9 cellular contexts compared by ENCODE assay signal in the genomic region with DNA sequence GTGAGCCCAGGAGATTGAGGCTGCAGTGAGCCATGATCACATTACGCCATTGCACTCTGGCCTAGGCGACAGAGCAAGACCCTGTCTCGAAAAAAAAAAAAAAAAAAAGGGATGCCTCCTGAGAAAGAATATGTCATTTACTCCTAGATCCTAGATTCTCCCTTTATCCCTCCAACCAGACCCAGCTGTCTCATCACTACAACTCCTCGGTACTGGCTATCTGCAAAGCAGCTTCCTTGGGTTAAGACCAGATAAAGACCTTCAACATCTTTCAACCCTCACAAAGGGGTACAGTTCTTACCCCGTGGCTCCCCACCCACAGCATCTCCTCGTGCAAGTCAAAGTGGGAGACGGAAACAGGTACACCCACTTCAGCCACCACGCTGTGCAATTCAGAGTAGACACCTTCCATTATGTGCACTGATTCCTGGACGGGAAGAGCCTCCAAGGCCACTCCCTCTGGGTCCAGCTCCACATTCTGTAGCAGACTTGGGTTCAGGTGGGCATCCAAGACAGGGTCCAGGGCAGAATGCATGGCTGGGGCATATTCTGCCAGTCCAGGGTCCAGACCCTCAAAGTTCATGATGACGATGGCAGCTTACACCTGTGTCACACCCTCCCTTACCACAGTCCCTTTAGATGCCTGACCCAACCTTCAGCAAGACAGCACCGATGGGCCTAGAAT. TPM values are rescaled to one million over a fixed set of nuclear protein-coding genes. Genes with fewer than 3 reads are reported as not detected.
DNase-seq lines count a peak whose midpoint lies in the region; ATAC-seq and TF ChIP-seq lines count a peak whose summit lies in the region.
"Had no signal": no experiment of that assay in that cellular context is flagged by ENCODE, and none has a peak within 500 bp of the region (broad histone marks: within the 10 kb centered on the region; RNA-seq: fewer than 3 reads in every experiment).

No MANE protein-coding gene starts in this region.

- H3K4me1 Mint-ChIP-seq in activated T-cell treated with anti-CD3 and anti-CD28 coated beads, Interleukin-2, amount 50 U/mL, for 72 hours (ENCODE audit: low read depth) = peaks cover 42% of the 10 kb centered on the region

- ATAC-seq in activated T-cell treated with anti-CD3 and anti-CD28 coated beads, Interleukin-2, amount 50 U/mL, for 72 hours (replicated peaks in 1 of 2) = no peak
- no peak for ATAC-seq in lower lobe of right lung

- H3K9me3 ChIP-seq in lower lobe of right lung = no peaks in the 10 kb centered on the region
- no peaks in the 10 kb centered on the region for H3K9me3 ChIP-seq in transverse colon

- H3K27me3 ChIP-seq in lower lobe of right lung (ENCODE audit: low read depth) = no peaks in the 10 kb centered on the region
- H3K27me3 ChIP-seq in transverse colon = no peaks in the 10 kb centered on the region

- no peak for TF ChIP-seq POLR2A in transverse colon (IDR thresholded peaks at IDR 0.05)
- no peak for TF ChIP-seq POLR2A in lower leg skin (IDR thresholded peaks at IDR 0.05)

- H3K4me1 ChIP-seq in lower lobe of right lung = peaks cover 20% of the 10 kb centered on the region
- H3K4me1 ChIP-seq in transverse colon = peaks cover 0 to 11% (median 3%) of the 10 kb centered on the region in 4 donors

- H3K27me3 Mint-ChIP-seq in activated T-cell treated with anti-CD3 and anti-CD28 coated beads, Interleukin-2, amount 50 U/mL, for 72 hours (ENCODE audit: low read depth) = no peaks in the 10 kb centered on the region

- H3K4me3 ChIP-seq in astrocyte of the spinal cord (ENCODE audit: low read depth, low read length) (peak overlapping the region; percentile 73), lower lobe of right lung (peak overlapping the region; percentile 68), transverse colon (peak overlapping the region in 2 of 4 donors; percentile 45 to 73), lower leg skin (ENCODE audit: low read depth, poor library complexity, severe bottlenecking) (no peak overlapping the region)

- H3K27ac ChIP-seq in lower lobe of right lung = peak overlapping the region; percentile 94
- H3K27ac ChIP-seq in transverse colon = peak overlapping the region; percentile 88 to 96 (median 94)

- in situ Hi-C loops in astrocyte of the spinal cord (cut with HindIII; ENCODE audit: low sequenced_read_pairs) = no loop called here
- in situ Hi-C loops in transverse colon (cut with MboI; ENCODE audit: low pct_ligation_motif_present in 1 of 4, low pct_unique_long_range_greater_than_20kb in 1 of 4, low sequenced_read_pairs in 3 of 4) = loop anchor here in 1 of 4 donors (25.0 kb wide), 1 partner anchor 130 kb away; the partner anchor contains the start of genes MIP and SPRYD4
- in situ Hi-C loops in ACHN (cut with HindIII; ENCODE audit: low pct_ligation_motif_present, low pct_unique_long_range_greater_than_20kb, low sequenced_read_pairs) = no loop called here

- intact Hi-C loops in lower lobe of right lung (cut with DNase I) (no loop called here), transverse colon (cut with DNase I; ENCODE audit: low total_unique reads) (no loop called here), lower leg skin (cut with DNase I; ENCODE audit: low total_unique reads) (no loop called here)

- TF ChIP-seq CTCF in astrocyte of the spinal cord (IDR thresholded peaks at IDR 0.05; ENCODE audit: low read depth, low read length) = no peak
- TF ChIP-seq CTCF in lower lobe of right lung (IDR thresholded peaks at IDR 0.05) = no peak
- TF ChIP-seq CTCF in transverse colon (IDR thresholded peaks at IDR 0.05) = no peak
- no peak for TF ChIP-seq CTCF in lower leg skin (IDR thresholded peaks at IDR 0.05)

- H3K36me3 ChIP-seq in lower lobe of right lung (peaks cover 10% of the 10 kb centered on the region), transverse colon (no peaks in the 10 kb centered on the region)

- no peaks in the 10 kb centered on the region for H3K9me3 Mint-ChIP-seq in activated T-cell treated with anti-CD3 and anti-CD28 coated beads, Interleukin-2, amount 50 U/mL, for 72 hours

- H3K36me3 Mint-ChIP-seq in activated T-cell treated with anti-CD3 and anti-CD28 coated beads, Interleukin-2, amount 50 U/mL, for 72 hours (ENCODE audit: insufficient read depth in 2 of 2) = peaks cover 1 to 9% of the 10 kb centered on the region in 2 donors

- TF ChIP-seq EP300 in transverse colon (IDR thresholded peaks at IDR 0.05; ENCODE audit: low read depth) = no peak

- H3K27ac Mint-ChIP-seq in activated T-cell treated with anti-CD3 and anti-CD28 coated beads, Interleukin-2, amount 50 U/mL, for 72 hours = peak overlapping the region; percentile 99

- DNase-seq in activated T-cell treated with anti-CD3 and anti-CD28 coated beads, Interleukin-2, amount 50 U/mL, for 72 hours = no peak
- DNase-seq in activated T-cell treated with anti-CD3 and anti-CD28 coated beads, Interleukin-2, amount 50 U/mL, for 48 hours = no peak
- DNase-seq in astrocyte of the spinal cord (ENCODE audit: low read depth, low spot score) (no peak), lower lobe of right lung (no peak), transverse colon (no peak), lower leg skin (ENCODE audit: low spot score in 2 of 2) (no peak), ACHN (no peak), NCI-H526 (lab: John Stamatoyannopoulos, UW) (no peak)

- 95% methylated on average over 11 of the region's 11 CpGs; no CpG with 5 or more reads in 1 of the 2 donors for WGBS in transverse colon (ENCODE audit: low coverage in 1 of 2), 2 donors
- 94 to 95% methylated on average over 11 of the region's 11 CpGs for WGBS in lower leg skin, 2 donors

- H3K4me3 Mint-ChIP-seq in activated T-cell treated with anti-CD3 and anti-CD28 coated beads, Interleukin-2, amount 50 U/mL, for 72 hours = peak overlapping the region; percentile 97 to 99

RNA-seq across cellular contexts. Expression of gene PAN2, which starts 1.1 kb away (rescaled TPM):
- 100 to 1,000 TPM; 112 to 139 TPM for total RNA-seq in activated T-cell treated with anti-CD3 and anti-CD28 coated beads, Interleukin-2, amount 50 U/mL, for 72 hours
- 93.5 TPM for total RNA-seq in lower lobe of right lung
- total RNA-seq in transverse colon = 100 to 1,000 TPM in 1 of 4 donors, 10 to 100 TPM in 3; 45.2 to 206 (median 58.0) TPM
- total RNA-seq in lower leg skin = 10 to 100 TPM; 24.2 to 60.1 (median 28.9) TPM

RNA-seq across cellular contexts. Expression of gene IL23A, which starts 6.0 kb away (rescaled TPM):
- total RNA-seq in activated T-cell treated with anti-CD3 and anti-CD28 coated beads, Interleukin-2, amount 50 U/mL, for 72 hours = 100 to 1,000 TPM in 1 of 2 donors, 10 to 100 TPM in 1; 79.5 to 138 TPM
- total RNA-seq in lower lobe of right lung (0.56 TPM), transverse colon (1 to 10 TPM in 1 of 4 donors, not detected in 3; 1.3 TPM), lower leg skin (under 1 TPM in 1 of 4 donors, not detected in 3; 0.45 TPM)
- total RNA-seq: M059J had no signal

RNA-seq across cellular contexts. Expression of gene CNPY2, which starts 16.9 kb away (rescaled TPM):
- 100 to 1,000 TPM in 1 of 2 donors, 10 to 100 TPM in 1; 97.8 to 117 TPM for total RNA-seq in activated T-cell treated with anti-CD3 and anti-CD28 coated beads, Interleukin-2, amount 50 U/mL, for 72 hours
- 91.5 TPM for total RNA-seq in lower lobe of right lung
- total RNA-seq in transverse colon = 10 to 100 TPM; 34.0 to 87.2 (median 51.8) TPM
- total RNA-seq in lower leg skin = 10 to 100 TPM; 23.3 to 40.9 (median 37.7) TPM

RNA-seq across cellular contexts. Expression of gene STAT2, which starts 27.3 kb away (rescaled TPM):
- total RNA-seq in activated T-cell treated with anti-CD3 and anti-CD28 coated beads, Interleukin-2, amount 50 U/mL, for 72 hours = 100 to 1,000 TPM; 121 to 142 TPM
- total RNA-seq in lower lobe of right lung (213 TPM), transverse colon (100 to 1,000 TPM in 3 of 4 donors, 10 to 100 TPM in 1; 85.6 to 192 (median 115) TPM), lower leg skin (10 to 100 TPM; 60.8 to 98.4 (median 92.5) TPM)

RNA-seq across cellular contexts. Expression of gene APOF, which starts 30.0 kb away (rescaled TPM):
- under 1 TPM in 1 of 2 donors, not detected in 1; 0.28 TPM for total RNA-seq in activated T-cell treated with anti-CD3 and anti-CD28 coated beads, Interleukin-2, amount 50 U/mL, for 72 hours
- not detected for total RNA-seq in lower lobe of right lung
- not detected for total RNA-seq in transverse colon
- not detected for total RNA-seq in lower leg skin
- total RNA-seq: M059J had no signal

Comparison
In these comparisons a context has a peak if more than half of its experiments do, and no peak if none do; other contexts are left out.
1. RNA of gene IL23A, which starts 6.0 kb away (total RNA-seq): 79.5 to 138 TPM in activated T-cell treated with anti-CD3 and anti-CD28 coated beads, Interleukin-2, amount 50 U/mL, for 72 hours; 0.56 TPM in lower lobe of right lung (single experiment), 1.3 TPM in transverse colon and 0.45 TPM in lower leg skin; every median in the first group is over 10 times any median in the second.